In genomic region chr5:57776035-57776434, GRCh38 we compare ENCODE assay signal across 28 cellular contexts.
DNase-seq lines count a peak whose midpoint lies in the region; ATAC-seq and TF ChIP-seq lines count a peak whose summit lies in the region.
"Had no signal": no experiment of that assay in that cellular context is flagged by ENCODE, and none has a peak within 500 bp of the region (broad histone marks: within the 10 kb centered on the region; RNA-seq: fewer than 3 reads in every experiment).

No MANE protein-coding gene starts in this region.

- no peak overlapping the region for H3K4me2 ChIP-seq in SK-N-SH

- H3K27ac Mint-ChIP-seq in activated CD4-positive, alpha-beta memory T cell treated with anti-CD3 and anti-CD28 coated beads, Interleukin-2, amount 10 ng/mL, durations not matched to agents 7 days and 5 days: no peak overlapping the region
- H3K27ac Mint-ChIP-seq: activated T-cell treated with anti-CD3 and anti-CD28 coated beads, Interleukin-2, amount 50 U/mL, for 24 hours; CD8-positive, alpha-beta T cell; memory B cell; naive B cell had no signal

- H3K27me3 ChIP-seq in SK-N-SH (ENCODE audit: insufficient read depth) (no peaks in the 10 kb centered on the region), Panc1 (ENCODE audit: control insufficient read depth, insufficient read depth, low read length) (no peaks in the 10 kb centered on the region), liver (ENCODE audit: control insufficient read depth in 4 of 4, insufficient read depth in 4 of 4, low read length in 3 of 4) (no peaks in the 10 kb centered on the region)
- H3K27me3 ChIP-seq: foreskin keratinocyte, heart left ventricle, uterus had no signal

- CTCF ChIA-PET in SK-N-SH (lab: Yijun Ruan, JAX) (interaction anchor here (0.7 to 8.1 kb wide), 7 partner anchors 9 to 1074 kb away, joined by 3 to 206 read pairs (median 31); partner anchors contain the start of gene PLK2), Panc1 (lab: Charles Lee) (interaction anchor here (0.6 kb wide), 1 partner anchor 111 kb away, joined by 4 read pairs; no protein-coding TSS in a partner anchor)
- CTCF ChIA-PET in activated CD4-positive, alpha-beta memory T cell treated with anti-CD3 and anti-CD28 coated beads, Interleukin-2, amount 10 ng/mL, durations not matched to agents 7 days and 5 days (lab: Charles Lee): interaction anchor here (4.5 kb wide), 1 partner anchor 685 kb away, joined by 31 read pairs; no protein-coding TSS in a partner anchor

- H3K4me1 Mint-ChIP-seq in activated CD4-positive, alpha-beta memory T cell treated with anti-CD3 and anti-CD28 coated beads, Interleukin-2, amount 10 ng/mL, durations not matched to agents 7 days and 5 days: no peaks in the 10 kb centered on the region
- H3K4me1 Mint-ChIP-seq: memory B cell, naive B cell had no signal

- no peaks in the 10 kb centered on the region for H4K20me1 ChIP-seq in SK-N-SH (ENCODE audit: insufficient read depth)

- intact Hi-C loops in Panc1 (cut with micrococcal nuclease; ENCODE audit: unreplicated experiment): loop anchor here (5.0 kb wide), 2 partner anchors 111 to 301 kb away; no protein-coding TSS in a partner anchor

- ATAC-seq in SK-N-SH treated with all-trans-retinoic acid at 6 μM for 48 hours (peak; percentile 9; the same call in 1 of the 3 replicates), Panc1 (no peak)
- ATAC-seq: CD8-positive, alpha-beta T cell; esophagus mucosa; foreskin keratinocyte; heart left ventricle; psoas muscle; stimulated activated naive CD8-positive, alpha-beta T cell treated with anti-CD3 and anti-CD28 coated beads, Interleukin-15, Interleukin-2, amounts not matched to agents 100 U/mL and 50 U/mL, for 24 hours had no signal

- no peak for TF ChIP-seq EP300 in SK-N-SH (IDR thresholded peaks at IDR 0.05; ENCODE audit: borderline replicate concordance in 1 of 2, low read depth in 1 of 2, low read length in 1 of 2)

- H3K4me3 ChIP-seq in SK-N-SH (ENCODE audit: low read depth in 2 of 2, low read length in 1 of 2) (no peak overlapping the region), Panc1 (ENCODE audit: low read depth in 2 of 2, low read length in 2 of 2) (no peak overlapping the region), liver (ENCODE audit: low read depth in 1 of 3, low read length in 3 of 3) (peak overlapping the region; percentile 27 to 54 (median 43))
- H3K4me3 ChIP-seq: HAP-1, heart left ventricle, psoas muscle, uterus had no signal

- DNase-seq in SK-N-SH: no peak
- no peak for DNase-seq in Panc1 (ENCODE audit: low read depth, low spot score)
- DNase-seq in activated CD4-positive, alpha-beta memory T cell treated with anti-CD3 and anti-CD28 coated beads, Interleukin-2, amount 10 ng/mL, durations not matched to agents 7 days and 5 days: no peak
- no peak for DNase-seq in GM20000 (ENCODE audit: low spot score)
- DNase-seq in NCI-H345 treated with DMSO at 0.1 percent for 48 hours (lab: John Stamatoyannopoulos, UW; ENCODE audit: unreplicated experiment): no peak
- DNase-seq in NCI-H446 treated with DMSO at 0.1 percent for 48 hours (lab: John Stamatoyannopoulos, UW): no peak
- DNase-seq: activated CD4-positive, alpha-beta T cell treated with anti-CD3 and anti-CD28 coated beads for 4 hours; activated gamma-delta T cell treated with Interleukin-2 at 50 U/mL for 16 hours; activated T-cell treated with anti-CD3 and anti-CD28 coated beads, Interleukin-2, amount 50 U/mL, for 24 hours; CD8-positive, alpha-beta T cell; central memory CD4-positive, alpha-beta T cell; DMS153; foreskin keratinocyte; heart left ventricle; Karpas-422; naive B cell; NCI-H1694; NCI-H526; occipital lobe; psoas muscle; stimulated activated naive CD8-positive, alpha-beta T cell treated with anti-CD3 and anti-CD28 coated beads, Interleukin-15, Interleukin-2, amounts not matched to agents 100 U/mL and 50 U/mL, for 24 hours; T-helper 2 cell; uterus had no signal

- in situ Hi-C loops in Panc1 (cut with HindIII; ENCODE audit: low pct_unique_long_range_greater_than_20kb, low sequenced_read_pairs): no loop called here

- H3K4me1 ChIP-seq in SK-N-SH (ENCODE audit: control insufficient read depth in 1 of 2, insufficient read depth in 2 of 2, low read depth in 1 of 2, low read length in 1 of 2) (peaks cover 6 to 9% of the 10 kb centered on the region in 2 experiments; a peak in 3 of 4 replicates), Panc1 (ENCODE audit: control insufficient read depth, insufficient read depth, low read length) (peaks cover 28% of the 10 kb centered on the region), liver (ENCODE audit: control insufficient read depth in 4 of 4, insufficient read depth in 4 of 4, low read length in 3 of 4) (peaks cover 3 to 25% (median 19%) of the 10 kb centered on the region in 4 donors)
- H3K4me1 ChIP-seq: HAP-1, uterus had no signal

- POLR2A ChIA-PET in SK-N-SH (lab: Yijun Ruan, JAX) (no interaction called here), Panc1 (lab: Charles Lee) (no interaction called here)
- POLR2A ChIA-PET in activated CD4-positive, alpha-beta memory T cell treated with anti-CD3 and anti-CD28 coated beads, Interleukin-2, amount 10 ng/mL, durations not matched to agents 7 days and 5 days (lab: Charles Lee): no interaction called here

- no peak for TF ChIP-seq CTCF in SK-N-SH (IDR thresholded peaks at IDR 0.05)
- TF ChIP-seq CTCF in Panc1 (IDR thresholded peaks at IDR 0.05): no peak
- no peak for TF ChIP-seq CTCF in liver (IDR thresholded peaks at IDR 0.05; ENCODE audit: low read depth, low read length, missing input control)
- no peak for TF ChIP-seq CTCF in GM20000 (IDR thresholded peaks at IDR 0.05; ENCODE audit: extremely low read depth, missing control alignments)

- H3F3A ChIP-seq in SK-N-SH (replicated peaks; ENCODE audit: insufficient read depth): no peaks in the 10 kb centered on the region

- H3K79me2 ChIP-seq in SK-N-SH (ENCODE audit: insufficient read depth): no peaks in the 10 kb centered on the region

- no peaks in the 10 kb centered on the region for H3K9me3 Mint-ChIP-seq in activated CD4-positive, alpha-beta memory T cell treated with anti-CD3 and anti-CD28 coated beads, Interleukin-2, amount 10 ng/mL, durations not matched to agents 7 days and 5 days
- H3K9me3 Mint-ChIP-seq: activated T-cell treated with anti-CD3 and anti-CD28 coated beads, Interleukin-2, amount 50 U/mL, for 24 hours; CD8-positive, alpha-beta T cell; memory B cell; naive B cell had no signal

- no peaks in the 10 kb centered on the region for H3K36me3 Mint-ChIP-seq in activated CD4-positive, alpha-beta memory T cell treated with anti-CD3 and anti-CD28 coated beads, Interleukin-2, amount 10 ng/mL, durations not matched to agents 7 days and 5 days (ENCODE audit: low read depth)
- H3K36me3 Mint-ChIP-seq: CD8-positive, alpha-beta T cell; memory B cell; naive B cell had no signal

- H2AFZ ChIP-seq in SK-N-SH (ENCODE audit: low read depth): no peak overlapping the region

- H3K9me3 ChIP-seq in SK-N-SH (no peaks in the 10 kb centered on the region), Panc1 (ENCODE audit: control insufficient read depth, insufficient read depth, low read depth, low read length) (no peaks in the 10 kb centered on the region), liver (ENCODE audit: control insufficient read depth in 4 of 4, low read length in 3 of 4) (no peaks in the 10 kb centered on the region)
- H3K9me3 ChIP-seq: HAP-1, heart left ventricle, psoas muscle, uterus had no signal

- H3K27me3 Mint-ChIP-seq in activated CD4-positive, alpha-beta memory T cell treated with anti-CD3 and anti-CD28 coated beads, Interleukin-2, amount 10 ng/mL, durations not matched to agents 7 days and 5 days: no peaks in the 10 kb centered on the region
- H3K27me3 Mint-ChIP-seq: activated T-cell treated with anti-CD3 and anti-CD28 coated beads, Interleukin-2, amount 50 U/mL, for 24 hours; memory B cell; naive B cell had no signal

- H3K27ac ChIP-seq in SK-N-SH (ENCODE audit: low read depth in 2 of 2, low read length in 1 of 2) (no peak overlapping the region; a peak in 1 of 4 replicates), Panc1 (ENCODE audit: low read length) (peak overlapping the region; percentile 89), liver (ENCODE audit: low read depth in 1 of 2, low read length in 2 of 2) (peak overlapping the region; percentile 53 to 58)
- H3K27ac ChIP-seq: foreskin keratinocyte, heart left ventricle, psoas muscle, uterus had no signal

- H3K4me3 Mint-ChIP-seq in activated CD4-positive, alpha-beta memory T cell treated with anti-CD3 and anti-CD28 coated beads, Interleukin-2, amount 10 ng/mL, durations not matched to agents 7 days and 5 days: no peak overlapping the region
- H3K4me3 Mint-ChIP-seq: activated T-cell treated with anti-CD3 and anti-CD28 coated beads, Interleukin-2, amount 50 U/mL, for 24 hours; CD8-positive, alpha-beta T cell; memory B cell; naive B cell had no signal

- TF ChIP-seq RAD21 in SK-N-SH (IDR thresholded peaks at IDR 0.05; ENCODE audit: low read length) (no peak), liver (IDR thresholded peaks at IDR 0.05) (peak; percentile 50 to 59)

- WGBS in SK-N-SH (ENCODE audit: low lambda C conversion rate): 43% methylated on average over 1 of the region's 1 CpG
- 21% methylated on average over 1 of the region's 1 CpG for WGBS in liver

- H3K9me2 ChIP-seq in SK-N-SH: no peaks in the 10 kb centered on the region

- BruUV-seq in Panc1 (replicated peaks; lab: Mats Ljungman, UMichigan): no TSS peak

- H3K9ac ChIP-seq in SK-N-SH (no peak overlapping the region), liver (ENCODE audit: low read depth in 1 of 2, low read length in 2 of 2) (peak overlapping the region; percentile 7 to 53)

- H3K36me3 ChIP-seq in SK-N-SH (replicated peaks in 1 of 2; ENCODE audit: control insufficient read depth in 1 of 2, insufficient read depth in 2 of 2, low read length in 1 of 2) (no peaks in the 10 kb centered on the region), Panc1 (ENCODE audit: control insufficient read depth, insufficient read depth, low read length) (no peaks in the 10 kb centered on the region), liver (ENCODE audit: control insufficient read depth in 4 of 4, insufficient read depth in 3 of 4, low read depth in 1 of 4, low read length in 3 of 4) (no peaks in the 10 kb centered on the region)
- H3K36me3 ChIP-seq: HAP-1, heart left ventricle, uterus had no signal

TF ChIP-seq in SK-N-SH, 30 proteins besides CTCF, POLR2A, EP300 and RAD21 (continues in another document):
- TF ChIP-seq, protein P1, sequence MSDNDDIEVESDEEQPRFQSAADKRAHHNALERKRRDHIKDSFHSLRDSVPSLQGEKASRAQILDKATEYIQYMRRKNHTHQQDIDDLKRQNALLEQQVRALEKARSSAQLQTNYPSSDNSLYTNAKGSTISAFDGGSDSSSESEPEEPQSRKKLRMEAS (IDR thresholded peaks at IDR 0.05; ENCODE audit: low read depth): no peak
- TF ChIP-seq POLR2AphosphoS5 (IDR thresholded peaks at IDR 0.05; ENCODE audit: low read depth, low read length): no peak
- no peak for TF ChIP-seq FOSL2 (IDR thresholded peaks at IDR 0.05; ENCODE audit: borderline replicate concordance, low read depth)

TF ChIP-seq in liver, 16 proteins besides CTCF, POLR2A, EP300 and RAD21 (continues in another document):
- no peak for TF ChIP-seq NR2F2 (IDR thresholded peaks at IDR 0.05)
- TF ChIP-seq, protein P1 (IDR thresholded peaks at IDR 0.05): peak; percentile 32
- TF ChIP-seq HNF4G (IDR thresholded peaks at IDR 0.05): no peak

Comparison
In these comparisons a context has a peak if more than half of its experiments do, and no peak if none do; other contexts are left out.
1. H3K27ac ChIP-seq: peak in Panc1 (single experiment) and liver (2 of 2); none in SK-N-SH (0 of 2).
2. H3K4me3 ChIP-seq: peak in liver (3 of 3); none in SK-N-SH (0 of 2) and Panc1 (0 of 2).